16 cellular contexts compared by ENCODE assay signal in the genomic region with DNA sequence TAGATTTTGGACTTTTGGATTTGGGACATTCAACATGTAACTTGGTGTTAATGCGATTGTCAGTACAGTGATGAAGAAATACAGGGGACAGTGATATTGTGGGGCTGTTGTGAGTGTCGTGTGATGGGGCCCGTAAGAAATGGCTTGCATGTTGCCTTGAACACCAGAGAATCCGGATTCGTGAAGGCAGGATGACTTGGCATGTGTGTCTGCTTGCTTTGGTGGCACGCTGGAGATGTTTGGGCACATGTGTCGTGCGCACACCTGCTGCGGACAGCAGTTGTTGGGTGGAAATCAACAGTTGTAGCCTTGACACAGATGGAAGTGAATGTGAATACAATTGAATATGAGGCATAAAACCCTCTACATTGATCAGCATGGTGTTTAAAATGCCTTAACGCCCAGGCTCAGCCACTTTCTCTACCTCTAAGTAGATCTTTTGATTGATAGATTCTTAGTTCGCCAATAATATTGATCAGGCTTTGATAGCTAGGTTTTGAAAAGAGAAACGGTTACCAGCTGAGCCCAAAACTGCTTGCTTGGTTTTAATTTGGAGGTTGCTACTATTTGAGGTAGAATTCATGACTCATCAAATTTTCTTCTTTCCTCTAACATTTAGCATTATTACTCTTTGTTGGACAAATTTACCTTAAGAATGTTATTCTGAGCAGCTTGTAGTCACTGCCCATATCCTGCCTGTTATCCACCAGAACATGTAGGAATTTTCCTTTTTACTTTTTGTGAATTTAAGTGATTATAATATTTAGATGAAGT.
A peak's percentile ranks its signal among the peaks of the same experiment; 100 is the strongest.
DNase-seq lines count a peak whose midpoint lies in the region; ATAC-seq and TF ChIP-seq lines count a peak whose summit lies in the region.
"Had no signal": no experiment of that assay in that cellular context is flagged by ENCODE, and none has a peak within 500 bp of the region (broad histone marks: within the 10 kb centered on the region; RNA-seq: fewer than 3 reads in every experiment).

No MANE protein-coding gene starts in this region.

- no peak overlapping the region for H3K9ac ChIP-seq in H9 (ENCODE audit: extremely low read depth, insufficient read length, low read length)

- peak overlapping the region; percentile 60 for H3K18ac ChIP-seq in H9 (ENCODE audit: insufficient read length, low read depth, low read length)

- peaks cover 15% of the 10 kb centered on the region for H3K4me1 ChIP-seq in H9 (ENCODE audit: insufficient read depth, low read length)
- peaks cover 23 to 86% (median 70%) of the 10 kb centered on the region in 4 donors for H3K4me1 ChIP-seq in esophagus muscularis mucosa
- H3K4me1 ChIP-seq in gastrocnemius medialis, result peaks cover 30 to 40% of the 10 kb centered on the region in 2 donors

- no peaks in the 10 kb centered on the region for H3K23me2 ChIP-seq in H9 (ENCODE audit: insufficient read length, low read depth, low read length, poor library complexity, severe bottlenecking)

- H3K23ac ChIP-seq in H9 (ENCODE audit: insufficient read length, low read depth, low read length), result no peak overlapping the region

- H2AFZ ChIP-seq in H9 (ENCODE audit: low read length), result no peak overlapping the region

- H3K27ac ChIP-seq in H9 (ENCODE audit: insufficient read length, low read depth, low read length) (no peak overlapping the region), esophagus muscularis mucosa (replicated peaks in 1 of 4) (peak overlapping the region in 2 of 4 donors; percentile 10 to 14), gastrocnemius medialis (no peak overlapping the region)
- H3K27ac ChIP-seq: C4-2B had no signal

- peaks cover 5% of the 10 kb centered on the region for H3K79me1 ChIP-seq in H9 (ENCODE audit: insufficient read depth, low read depth, low read length, poor library complexity, severe bottlenecking)

- TF ChIP-seq EP300 in esophagus muscularis mucosa (IDR thresholded peaks at IDR 0.05), result no peak

- no peak overlapping the region for H2BK5ac ChIP-seq in H9 (ENCODE audit: insufficient read length, low read length)

- no peak overlapping the region for H3K14ac ChIP-seq in H9 (ENCODE audit: insufficient read depth, low read length)

- no peaks in the 10 kb centered on the region for H4K20me1 ChIP-seq in H9 (ENCODE audit: control insufficient read depth, insufficient read depth, insufficient read length)

- peak overlapping the region in 1 of 2 experiments; percentile 45; a peak in 1 of 5 replicates for H3K4me3 Mint-ChIP-seq in H9
- H3K4me3 Mint-ChIP-seq: activated CD4-positive, alpha-beta T cell treated with anti-CD3 and anti-CD28 coated beads, Interleukin-2, amount 10 ng/mL, durations not matched to agents 7 days and 5 days; activated naive CD4-positive, alpha-beta T cell treated with anti-CD3 and anti-CD28 coated beads, Interleukin-2, amount 10 ng/mL, durations not matched to agents 7 days and 5 days; dendritic cell treated with granulocyte-macrophage colony-stimulating factor and Interleukin-4, amounts not matched to agents 40 ng/mL and 50 ng/mL, for 4 days; naive thymus-derived CD8-positive, alpha-beta T cell; type B pancreatic cell had no signal

- no peak for TF ChIP-seq CTCF in H9 (conservative IDR thresholded peaks at IDR 0.05)
- TF ChIP-seq CTCF in esophagus muscularis mucosa (IDR thresholded peaks at IDR 0.05), result no peak
- TF ChIP-seq CTCF in gastrocnemius medialis (IDR thresholded peaks at IDR 0.05 in 4 of 5, conservative IDR thresholded peaks at IDR 0.05 in 1 of 5), result no peak

- no peak overlapping the region for H3K56ac ChIP-seq in H9 (ENCODE audit: insufficient read length, low read depth, low read length)

- no peak overlapping the region for H3K4me2 ChIP-seq in H9 (ENCODE audit: insufficient read depth, insufficient read length, low read length)

- H2BK20ac ChIP-seq in H9 (ENCODE audit: low read depth, low read length, poor library complexity, severe bottlenecking), result no peak overlapping the region

- H3K9me3 Mint-ChIP-seq in H9, result no peaks in the 10 kb centered on the region
- H3K9me3 Mint-ChIP-seq: activated CD4-positive, alpha-beta T cell treated with anti-CD3 and anti-CD28 coated beads, Interleukin-2, amount 10 ng/mL, durations not matched to agents 7 days and 5 days; activated naive CD4-positive, alpha-beta T cell treated with anti-CD3 and anti-CD28 coated beads, Interleukin-2, amount 10 ng/mL, durations not matched to agents 7 days and 5 days; dendritic cell treated with granulocyte-macrophage colony-stimulating factor and Interleukin-4, amounts not matched to agents 40 ng/mL and 50 ng/mL, for 4 days; naive thymus-derived CD8-positive, alpha-beta T cell; type B pancreatic cell had no signal

- H3T11ph ChIP-seq in H9 (ENCODE audit: low read length), result no peak overlapping the region

- peak; percentile 44 to 59 for ATAC-seq in gastrocnemius medialis
- ATAC-seq: naive thymus-derived CD8-positive, alpha-beta T cell; stimulated activated naive CD8-positive, alpha-beta T cell treated with anti-CD3 and anti-CD28 coated beads, Interleukin-15, Interleukin-2, amounts not matched to agents 100 U/mL and 50 U/mL, for 24 hours had no signal

- H3K4ac ChIP-seq in H9 (ENCODE audit: low read depth, low read length), result no peak overlapping the region

- H2BK12ac ChIP-seq in H9 (ENCODE audit: insufficient read length, low read depth, low read length), result no peak overlapping the region

- H2AK5ac ChIP-seq in H9 (ENCODE audit: insufficient read length, low read length), result no peak overlapping the region

- peaks cover 53 to 63% of the 10 kb centered on the region in 2 experiments for H3K4me1 Mint-ChIP-seq in H9
- H3K4me1 Mint-ChIP-seq: activated CD4-positive, alpha-beta T cell treated with anti-CD3 and anti-CD28 coated beads, Interleukin-2, amount 10 ng/mL, durations not matched to agents 7 days and 5 days; activated naive CD4-positive, alpha-beta T cell treated with anti-CD3 and anti-CD28 coated beads, Interleukin-2, amount 10 ng/mL, durations not matched to agents 7 days and 5 days had no signal

- intact Hi-C loops in esophagus muscularis mucosa (cut with DNase I) (no loop called here), gastrocnemius medialis (cut with DNase I; ENCODE audit: low total_unique reads) (no loop called here)

- H2BK120ac ChIP-seq in H9 (ENCODE audit: low read depth, low read length, poor library complexity, severe bottlenecking), result no peak overlapping the region

- no peak for DNase-seq in H9
- DNase-seq in RPMI8226, result peak; percentile 88
- DNase-seq in esophagus muscularis mucosa (ENCODE audit: extremely low spot score), result peak; percentile 21
- no peak for DNase-seq in gastrocnemius medialis
- DNase-seq in ecto neural progenitor cell (ENCODE audit: low spot score), result no peak
- DNase-seq in medulla oblongata (ENCODE audit: extremely low spot score), result no peak
- no peak for DNase-seq in COR-L47 (lab: John Stamatoyannopoulos, UW)
- DNase-seq: activated CD4-positive, alpha-beta T cell treated with anti-CD3 and anti-CD28 coated beads, Interleukin-2, amount 10 ng/mL, durations not matched to agents 7 days and 5 days; activated naive CD4-positive, alpha-beta T cell treated with anti-CD3 and anti-CD28 coated beads, Interleukin-2, amount 10 ng/mL, durations not matched to agents 7 days and 5 days; DMS79; erythroblast; naive thymus-derived CD8-positive, alpha-beta T cell; stimulated activated naive CD8-positive, alpha-beta T cell treated with anti-CD3 and anti-CD28 coated beads, Interleukin-15, Interleukin-2, amounts not matched to agents 100 U/mL and 50 U/mL, for 24 hours had no signal

- no CpG with 5 or more reads among the region's 12 CpGs for WGBS in H9 (ENCODE audit: extremely low coverage, insufficient read length, low lambda C conversion rate)
- WGBS in esophagus muscularis mucosa, result 81% methylated on average over 12 of the region's 12 CpGs

- peaks cover 22% of the 10 kb centered on the region; the same call in 1 of the 2 replicates for H3K79me2 ChIP-seq in H9 (ENCODE audit: insufficient read depth, low read length)

- in situ Hi-C loops in gastrocnemius medialis (cut with MboI; ENCODE audit: low sequenced_read_pairs in 4 of 4), result no loop called here

- H4K8ac ChIP-seq in H9 (replicated peaks; ENCODE audit: insufficient read length, low read depth, low read length), result no peak overlapping the region

- no peak overlapping the region for H4K91ac ChIP-seq in H9 (ENCODE audit: insufficient read length, low read depth, low read length)

- H3K4me3 ChIP-seq in esophagus muscularis mucosa, result no peak overlapping the region
- no peak overlapping the region for H3K4me3 ChIP-seq in gastrocnemius medialis

- TF ChIP-seq POLR2A in esophagus muscularis mucosa (IDR thresholded peaks at IDR 0.05; ENCODE audit: low read depth) (no peak), gastrocnemius medialis (IDR thresholded peaks at IDR 0.05) (no peak)

- H4K5ac ChIP-seq in H9 (ENCODE audit: insufficient read length, low read depth, low read length), result no peak overlapping the region

- H3K27me3 ChIP-seq in H9 (ENCODE audit: insufficient read depth, low read length) (no peaks in the 10 kb centered on the region), esophagus muscularis mucosa (no peaks in the 10 kb centered on the region), gastrocnemius medialis (no peaks in the 10 kb centered on the region)

- no peaks in the 10 kb centered on the region for H3K27me3 Mint-ChIP-seq in H9 (ENCODE audit: low read depth)
- H3K27me3 Mint-ChIP-seq: dendritic cell treated with granulocyte-macrophage colony-stimulating factor and Interleukin-4, amounts not matched to agents 40 ng/mL and 50 ng/mL, for 4 days; type B pancreatic cell had no signal

- H2BK15ac ChIP-seq in H9 (ENCODE audit: low read depth, low read length), result no peak overlapping the region

- no peaks in the 10 kb centered on the region for H3K36me3 Mint-ChIP-seq in H9 (ENCODE audit: insufficient read depth in 1 of 3, low read depth in 3 of 3)
- H3K36me3 Mint-ChIP-seq: activated naive CD4-positive, alpha-beta T cell treated with anti-CD3 and anti-CD28 coated beads, Interleukin-2, amount 10 ng/mL, durations not matched to agents 7 days and 5 days; naive thymus-derived CD8-positive, alpha-beta T cell; type B pancreatic cell had no signal

- H3K36me3 ChIP-seq in esophagus muscularis mucosa (no peaks in the 10 kb centered on the region), gastrocnemius medialis (no peaks in the 10 kb centered on the region)

- H3K9me3 ChIP-seq in H9 (ENCODE audit: control insufficient read depth, low read depth, low read length) (no peaks in the 10 kb centered on the region), esophagus muscularis mucosa (no peaks in the 10 kb centered on the region), gastrocnemius medialis (no peaks in the 10 kb centered on the region)

- H3K27ac Mint-ChIP-seq in H9, result peak overlapping the region; percentile 29 to 55 (median 52); a peak in 4 of 7 replicates
- H3K27ac Mint-ChIP-seq: activated CD4-positive, alpha-beta T cell treated with anti-CD3 and anti-CD28 coated beads, Interleukin-2, amount 10 ng/mL, durations not matched to agents 7 days and 5 days; activated naive CD4-positive, alpha-beta T cell treated with anti-CD3 and anti-CD28 coated beads, Interleukin-2, amount 10 ng/mL, durations not matched to agents 7 days and 5 days; dendritic cell treated with granulocyte-macrophage colony-stimulating factor and Interleukin-4, amounts not matched to agents 40 ng/mL and 50 ng/mL, for 4 days; naive thymus-derived CD8-positive, alpha-beta T cell; type B pancreatic cell had no signal

Comparison
In these comparisons a context has a peak if more than half of its experiments do, and no peak if none do; other contexts are left out.
1. DNase-seq: peak in RPMI8226 (single experiment) and esophagus muscularis mucosa (single experiment); none in H9 (single experiment), gastrocnemius medialis (0 of 2), ecto neural progenitor cell (single experiment), medulla oblongata (single experiment) and COR-L47 (single experiment).